In genomic region chr1:37930246-37931142, GRCh38 we compare ENCODE assay signal across 8 cellular contexts. TPM values are rescaled to one million over a fixed set of nuclear protein-coding genes. Genes with fewer than 3 reads are reported as not detected.
DNase-seq lines count a peak whose midpoint lies in the region; ATAC-seq and TF ChIP-seq lines count a peak whose summit lies in the region.

No MANE protein-coding gene starts in this region.

- intact Hi-C loops in PC-9 (cut with micrococcal nuclease; ENCODE audit: unreplicated experiment), result loop anchor here (1.0 to 5.0 kb wide), 3 partner anchors 23 to 456 kb away; partner anchors contain the start of gene ZC3H12A
- intact Hi-C loops in tibial artery (cut with DNase I; ENCODE audit: low total_unique reads), result loop anchor here (5.0 kb wide), 1 partner anchor 38 kb away; no protein-coding TSS in a partner anchor

- no peak for ATAC-seq in HG02610 (IDR thresholded peaks at IDR 0.05; ENCODE audit: unreplicated experiment)
- no peak for ATAC-seq in HG02763 (IDR thresholded peaks at IDR 0.05; ENCODE audit: unreplicated experiment)

- H3K9me2 ChIP-seq in PC-9 (ENCODE audit: insufficient read depth), result no peaks in the 10 kb centered on the region

- no peaks in the 10 kb centered on the region for H3K27me3 ChIP-seq in PC-9 (ENCODE audit: insufficient read depth, low read depth)
- no peaks in the 10 kb centered on the region for H3K27me3 ChIP-seq in brain microvascular endothelial cell (replicated peaks)
- H3K27me3 ChIP-seq in mucosa of stomach (ENCODE audit: control insufficient read depth, insufficient read depth, low read length), result no peaks in the 10 kb centered on the region
- no peaks in the 10 kb centered on the region for H3K27me3 ChIP-seq in tibial artery

- BruUV-seq in PC-9 (replicated peaks; lab: Mats Ljungman, UMichigan), result no TSS peak

- in situ Hi-C loops in brain microvascular endothelial cell (cut with HindIII; ENCODE audit: low pct_ligation_motif_present, low sequenced_read_pairs), result no loop called here

- H3F3A ChIP-seq in PC-9 (ENCODE audit: insufficient read depth, low read depth), result peaks cover 36% of the 10 kb centered on the region

- POLR2A ChIA-PET in PC-9 (lab: Charles Lee; ENCODE audit: unreplicated experiment), result interaction anchor here (0.6 to 1.0 kb wide), 2 partner anchors 25 to 49 kb away, joined by 3 to 5 read pairs; no protein-coding TSS in a partner anchor

- CTCF ChIA-PET in PC-9 (lab: Charles Lee), result interaction anchor here (0.6 to 1.3 kb wide), 2 partner anchors 70 to 122 kb away, joined by 3 read pairs; no protein-coding TSS in a partner anchor

- no peak for TF ChIP-seq CTCF in PC-9 (conservative IDR thresholded peaks at IDR 0.05)
- no peak for TF ChIP-seq CTCF in brain microvascular endothelial cell (IDR thresholded peaks at IDR 0.05; ENCODE audit: low read depth, low read length, missing control alignments)
- TF ChIP-seq CTCF in tibial artery (IDR thresholded peaks at IDR 0.05), result no peak

- peaks cover 36% of the 10 kb centered on the region for H3K79me2 ChIP-seq in PC-9 (ENCODE audit: low read depth)

- H3K27ac ChIP-seq in PC-9, result peak overlapping the region; percentile 58
- no peak overlapping the region for H3K27ac ChIP-seq in brain microvascular endothelial cell
- H3K27ac ChIP-seq in tibial artery, result peak overlapping the region; percentile 65 to 74

- DNase-seq in GF-D8 (lab: John Stamatoyannopoulos, UW), result peak; percentile 17
- peak; percentile 58 to 83 for DNase-seq in PC-9
- no peak for DNase-seq in brain microvascular endothelial cell
- DNase-seq in tibial artery, result no peak
- no peak for DNase-seq in NCI-H345 treated with DMSO at 0.1 percent for 48 hours (lab: John Stamatoyannopoulos, UW; ENCODE audit: unreplicated experiment)

- H3K4me1 ChIP-seq in PC-9 (replicated peaks; ENCODE audit: insufficient read depth), result peaks cover 38% of the 10 kb centered on the region
- peaks cover 10% of the 10 kb centered on the region for H3K4me1 ChIP-seq in mucosa of stomach (ENCODE audit: control insufficient read depth, insufficient read depth, low read length)
- peaks cover 0 to 43% (median 28%) of the 10 kb centered on the region in 4 donors for H3K4me1 ChIP-seq in tibial artery

- H3K9ac ChIP-seq in mucosa of stomach (ENCODE audit: low read length), result peak overlapping the region; percentile 85

- no peaks in the 10 kb centered on the region; the same call in none of the 2 replicates for H4K20me1 ChIP-seq in PC-9 (ENCODE audit: insufficient read depth)

- no peaks in the 10 kb centered on the region; the same call in 1 of the 2 replicates for H3K36me3 ChIP-seq in PC-9 (ENCODE audit: low read depth)
- H3K36me3 ChIP-seq in brain microvascular endothelial cell (replicated peaks), result peaks cover 2% of the 10 kb centered on the region
- H3K36me3 ChIP-seq in mucosa of stomach (ENCODE audit: control insufficient read depth, insufficient read depth, low read length), result no peaks in the 10 kb centered on the region
- peaks cover 4 to 11% (median 6%) of the 10 kb centered on the region in 3 donors for H3K36me3 ChIP-seq in tibial artery

- peak overlapping the region; percentile 73 for H2AFZ ChIP-seq in PC-9

- H3K9me3 ChIP-seq in PC-9 (ENCODE audit: insufficient read depth, low read depth) (no peaks in the 10 kb centered on the region), mucosa of stomach (ENCODE audit: control insufficient read depth, low read length) (no peaks in the 10 kb centered on the region), tibial artery (no peaks in the 10 kb centered on the region)

- peak overlapping the region; percentile 90 for H3K4me2 ChIP-seq in PC-9

- H3K4me3 ChIP-seq in PC-9, result peak overlapping the region; percentile 78
- H3K4me3 ChIP-seq in brain microvascular endothelial cell (ENCODE audit: low read depth, low read length), result peak overlapping the region; percentile 63
- H3K4me3 ChIP-seq in mucosa of stomach (ENCODE audit: low read length), result peak overlapping the region; percentile 35
- H3K4me3 ChIP-seq in tibial artery, result peak overlapping the region; percentile 72 to 80

RNA-seq across cellular contexts. Expression of gene INPP5B, which starts 16.4 kb away (rescaled TPM):
- 26.7 and 28.1 TPM in 2 replicates for total RNA-seq in PC-9 (2021)

RNA-seq across cellular contexts. Expression of gene SF3A3, which starts 59.3 kb away (rescaled TPM):
- 82.6 and 99.1 TPM in 2 replicates for total RNA-seq in PC-9 (2021)

Comparison
In these comparisons a context has a peak if more than half of its experiments do, and no peak if none do; other contexts are left out.
1. DNase-seq: peak in GF-D8 (single experiment) and PC-9 (2 of 2); none in brain microvascular endothelial cell (single experiment), tibial artery (0 of 2) and NCI-H345 treated with DMSO at 0.1 percent for 48 hours (single experiment).
2. Peak in every context shown above with its lines, with median percentiles within 50 percentile points of each other: H3K4me3 ChIP-seq.